ENCODE assay signal across 12 cellular contexts in genomic region chr15:39511000-39511914, GRCh38.
DNase-seq lines count a peak whose midpoint lies in the region; ATAC-seq, FAIRE-seq and TF ChIP-seq lines count a peak whose summit lies in the region.
"Had no signal": no experiment of that assay in that cellular context is flagged by ENCODE, and none has a peak within 500 bp of the region (broad histone marks: within the 10 kb centered on the region; RNA-seq: fewer than 3 reads in every experiment).

No MANE protein-coding gene starts in this region.

- no peaks in the 10 kb centered on the region for H3K36me3 Mint-ChIP-seq in activated naive CD8-positive, alpha-beta T cell treated with anti-CD3 and anti-CD28 coated beads, Interleukin-2, amount 50 U/mL, for 24 hours (ENCODE audit: low read depth)
- H3K36me3 Mint-ChIP-seq: stimulated activated effector memory CD8-positive, alpha-beta T cell treated with anti-CD3 and anti-CD28 coated beads, Interleukin-12 subunit alpha, Interleukin-12 subunit beta, amount 100 ng/mL, for 72 hours had no signal

- H4K20me1 ChIP-seq in endothelial cell of umbilical vein (replicated peaks; ENCODE audit: control insufficient read depth, extremely low read depth, insufficient read depth, low read length), result no peaks in the 10 kb centered on the region

- H3K36me3 ChIP-seq in endothelial cell of umbilical vein (ENCODE audit: control insufficient read depth in 2 of 2, extremely low read depth in 1 of 2, insufficient read depth in 2 of 2, low read length in 2 of 2), result no peaks in the 10 kb centered on the region
- H3K36me3 ChIP-seq in muscle layer of colon (ENCODE audit: insufficient read depth, low read length), result no peaks in the 10 kb centered on the region

- H3K4me3 ChIP-seq in AG04450 (ENCODE audit: low read depth, low read length) (peak overlapping the region; percentile 12), NB4 (ENCODE audit: low read depth, low read length) (no peak overlapping the region), endothelial cell of umbilical vein (replicated peaks in 1 of 3; ENCODE audit: insufficient read depth in 1 of 3, low read depth in 1 of 3, low read length in 3 of 3) (no peak overlapping the region), muscle layer of colon (ENCODE audit: low read depth in 1 of 2, low read length in 2 of 2) (peak overlapping the region in 1 of 2 donors; percentile 7)
- H3K4me3 ChIP-seq: dorsolateral prefrontal cortex had no signal

- H3K4me1 Mint-ChIP-seq in activated naive CD8-positive, alpha-beta T cell treated with anti-CD3 and anti-CD28 coated beads, Interleukin-2, amount 50 U/mL, for 24 hours, result no peaks in the 10 kb centered on the region
- H3K4me1 Mint-ChIP-seq: neural crest cell; stimulated activated effector memory CD8-positive, alpha-beta T cell treated with anti-CD3 and anti-CD28 coated beads, Interleukin-12 subunit alpha, Interleukin-12 subunit beta, amount 100 ng/mL, for 72 hours had no signal

- H3K4me3 Mint-ChIP-seq in activated naive CD8-positive, alpha-beta T cell treated with anti-CD3 and anti-CD28 coated beads, Interleukin-2, amount 50 U/mL, for 24 hours, result no peak overlapping the region
- H3K4me3 Mint-ChIP-seq: neural crest cell; stimulated activated effector memory CD8-positive, alpha-beta T cell treated with anti-CD3 and anti-CD28 coated beads, Interleukin-12 subunit alpha, Interleukin-12 subunit beta, amount 100 ng/mL, for 72 hours had no signal

- no peaks in the 10 kb centered on the region for H3K9me1 ChIP-seq in endothelial cell of umbilical vein (replicated peaks; ENCODE audit: control insufficient read depth, extremely low read depth, insufficient read depth, low read length)

- DNase-seq in AG04450 (ENCODE audit: low read depth, low spot score) (peak; percentile 77), NB4 (ENCODE audit: low read depth) (peak; percentile 59), endothelial cell of umbilical vein (ENCODE audit: low read depth, low spot score) (peak; percentile 72), anterior cingulate cortex (lab: John Stamatoyannopoulos, UW) (no peak)
- DNase-seq in activated naive CD8-positive, alpha-beta T cell treated with anti-CD3 and anti-CD28 coated beads, Interleukin-2, amount 50 U/mL, for 24 hours, result no peak

- H3K27me3 Mint-ChIP-seq in activated naive CD8-positive, alpha-beta T cell treated with anti-CD3 and anti-CD28 coated beads, Interleukin-2, amount 50 U/mL, for 24 hours, result peaks cover 27% of the 10 kb centered on the region

- H3K4me2 ChIP-seq in endothelial cell of umbilical vein (ENCODE audit: insufficient read depth, low read length), result peak overlapping the region; percentile 6

- no peaks in the 10 kb centered on the region for H3K79me2 ChIP-seq in endothelial cell of umbilical vein (ENCODE audit: control insufficient read depth, insufficient read depth, low read length)

- TF ChIP-seq CTCF in AG04450 (IDR thresholded peaks at IDR 0.05; ENCODE audit: low read depth, low read length) (no peak), NB4 (IDR thresholded peaks at IDR 0.05; ENCODE audit: low read depth, low read length) (no peak), endothelial cell of umbilical vein (IDR thresholded peaks at IDR 0.05; ENCODE audit: extremely low read depth in 1 of 2, insufficient read depth in 1 of 2, low read depth in 1 of 2, low read length in 2 of 2) (no peak)

- POLR2A ChIA-PET in AG04450 (lab: Yijun Ruan, JAX), result interaction anchor here (0.8 to 2.3 kb wide), 2 partner anchors 38 to 69 kb away, joined by 4 to 14 read pairs; partner anchors contain the start of gene THBS1
- POLR2A ChIA-PET in endothelial cell of umbilical vein (lab: Charles Lee), result no interaction called here

- H3K27me3 ChIP-seq in AG04450 (ENCODE audit: control insufficient read depth, insufficient read depth, low read length) (no peaks in the 10 kb centered on the region), endothelial cell of umbilical vein (ENCODE audit: control insufficient read depth in 2 of 2, insufficient read depth in 2 of 2, low read length in 2 of 2) (no peaks in the 10 kb centered on the region), muscle layer of colon (ENCODE audit: control insufficient read depth in 1 of 2, insufficient read depth in 2 of 2, low read length in 2 of 2) (no peaks in the 10 kb centered on the region)

- dilution Hi-C loops in endothelial cell of umbilical vein (cut with MboI; ENCODE audit: extremely low pct_ligation_motif_present, low sequenced_read_pairs), result no loop called here

- H3K27ac Mint-ChIP-seq in activated naive CD8-positive, alpha-beta T cell treated with anti-CD3 and anti-CD28 coated beads, Interleukin-2, amount 50 U/mL, for 24 hours, result no peak overlapping the region
- H3K27ac Mint-ChIP-seq: stimulated activated effector memory CD8-positive, alpha-beta T cell treated with anti-CD3 and anti-CD28 coated beads, Interleukin-12 subunit alpha, Interleukin-12 subunit beta, amount 100 ng/mL, for 72 hours had no signal

- H3K27ac ChIP-seq in AG04450 (ENCODE audit: low read depth, low read length) (peak overlapping the region; percentile 68), endothelial cell of umbilical vein (ENCODE audit: insufficient read depth, low read depth, low read length) (no peak overlapping the region), muscle layer of colon (ENCODE audit: low read depth, low read length) (peak overlapping the region; percentile 24)
- H3K27ac ChIP-seq: C4-2B, dorsolateral prefrontal cortex had no signal

- FAIRE-seq in endothelial cell of umbilical vein (lab: Jason Lieb, UNC), result peak; percentile 94

- H3K9ac ChIP-seq in endothelial cell of umbilical vein (replicated peaks; ENCODE audit: extremely low read depth, insufficient read depth, low read length) (no peak overlapping the region), muscle layer of colon (ENCODE audit: low read length) (no peak overlapping the region)

- no TSS peak for BruUV-seq in endothelial cell of umbilical vein (replicated peaks; lab: Mats Ljungman, UMichigan)

- peaks cover 17% of the 10 kb centered on the region for H3K9me3 Mint-ChIP-seq in activated naive CD8-positive, alpha-beta T cell treated with anti-CD3 and anti-CD28 coated beads, Interleukin-2, amount 50 U/mL, for 24 hours

- peaks cover 5% of the 10 kb centered on the region for H3K4me1 ChIP-seq in endothelial cell of umbilical vein (ENCODE audit: control insufficient read depth, extremely low read depth, insufficient read depth, low read length)
- H3K4me1 ChIP-seq in muscle layer of colon (ENCODE audit: insufficient read depth, low read length), result peaks cover 12% of the 10 kb centered on the region

- ATAC-seq in GM21576 (IDR thresholded peaks at IDR 0.05; ENCODE audit: unreplicated experiment) (no peak), GM19455 (IDR thresholded peaks at IDR 0.05; ENCODE audit: unreplicated experiment) (no peak)
- ATAC-seq in activated naive CD8-positive, alpha-beta T cell treated with anti-CD3 and anti-CD28 coated beads, Interleukin-2, amount 50 U/mL, for 24 hours, result no peak
- ATAC-seq: stimulated activated effector memory CD8-positive, alpha-beta T cell treated with anti-CD3 and anti-CD28 coated beads, Interleukin-12 subunit alpha, Interleukin-12 subunit beta, amount 100 ng/mL, for 72 hours had no signal

- CTCF ChIA-PET in AG04450 (lab: Charles Lee) (interaction anchor here (0.8 kb wide), 1 partner anchor 13 kb away, joined by 3 read pairs; no protein-coding TSS in a partner anchor), endothelial cell of umbilical vein (lab: Charles Lee) (interaction anchor here (0.7 to 2.2 kb wide), 9 partner anchors 14 to 339 kb away, joined by 3 to 12 read pairs (median 4); no protein-coding TSS in a partner anchor)

- peak overlapping the region; percentile 7 for H2AFZ ChIP-seq in endothelial cell of umbilical vein (ENCODE audit: low read depth, low read length)

- no peak for TF ChIP-seq POLR2A in NB4 (IDR thresholded peaks at IDR 0.05; ENCODE audit: extremely low read depth, insufficient read length)
- no peak for TF ChIP-seq POLR2A in endothelial cell of umbilical vein (IDR thresholded peaks at IDR 0.05; ENCODE audit: low read depth, low read length)

- intact Hi-C loops in endothelial cell of umbilical vein (cut with micrococcal nuclease), result no loop called here

- H3K9me3 ChIP-seq in AG04450 (ENCODE audit: control insufficient read depth, insufficient read depth, low read length), result no peaks in the 10 kb centered on the region; the same call in 1 of the 2 replicates
- no peaks in the 10 kb centered on the region for H3K9me3 ChIP-seq in endothelial cell of umbilical vein (replicated peaks; ENCODE audit: control insufficient read depth, insufficient read depth, low read length)
- H3K9me3 ChIP-seq in muscle layer of colon (ENCODE audit: low read length), result no peaks in the 10 kb centered on the region

TF ChIP-seq in endothelial cell of umbilical vein, 7 proteins besides CTCF, POLR2A, EP300 and RAD21:
- TF ChIP-seq FOS (IDR thresholded peaks at IDR 0.05; ENCODE audit: borderline replicate concordance, insufficient read depth, low read length), result peak; percentile 65
- TF ChIP-seq POLR2AphosphoS5 (IDR thresholded peaks at IDR 0.05; ENCODE audit: insufficient read depth, low read depth, low read length), result no peak
- no peak for TF ChIP-seq JUN (IDR thresholded peaks at IDR 0.05; ENCODE audit: borderline replicate concordance, insufficient read depth, insufficient read length, low read depth)

Comparison
In these comparisons a context has a peak if more than half of its experiments do, and no peak if none do; other contexts are left out.
1. DNase-seq: peak in AG04450 (single experiment), NB4 (single experiment) and endothelial cell of umbilical vein (single experiment); none in anterior cingulate cortex (0 of 58) and activated naive CD8-positive, alpha-beta T cell treated with anti-CD3 and anti-CD28 coated beads, Interleukin-2, amount 50 U/mL, for 24 hours (single experiment).